12 cellular contexts compared by ENCODE assay signal in genomic region chr19:8515317-8515716, GRCh38. TPM values are rescaled to one million over a fixed set of nuclear protein-coding genes. Genes with fewer than 3 reads are reported as not detected.
DNase-seq lines count a peak whose midpoint lies in the region; ATAC-seq, FAIRE-seq and TF ChIP-seq lines count a peak whose summit lies in the region.
"Had no signal": no experiment of that assay in that cellular context is flagged by ENCODE, and none has a peak within 500 bp of the region (broad histone marks: within the 10 kb centered on the region; RNA-seq: fewer than 3 reads in every experiment).

No MANE protein-coding gene starts in this region.

- in situ Hi-C loops in HepG2 (cut with HindIII; ENCODE audit: extremely low pct_ligation_motif_present, low pct_unique_long_range_greater_than_20kb): no loop called here

- peak overlapping the region in 1 of 3 experiments; percentile 39; a peak in 1 of 6 replicates for H3K4me3 ChIP-seq in HepG2 (replicated peaks in 1 of 3; ENCODE audit: insufficient read depth in 1 of 3, low read depth in 2 of 3, low read length in 3 of 3)
- H3K4me3 ChIP-seq in right lobe of liver: no peak overlapping the region
- H3K4me3 ChIP-seq in lower lobe of right lung: no peak overlapping the region
- H3K4me3 ChIP-seq in upper lobe of left lung: no peak overlapping the region

- POLR2A ChIA-PET in HepG2 (lab: Yijun Ruan, JAX): interaction anchor here (4.0 kb wide), 1 partner anchor 8 kb away, joined by 125 read pairs; no protein-coding TSS in a partner anchor

- DNase-seq in HepG2 (ENCODE audit: low spot score) (no peak), right lobe of liver (no peak), lower lobe of right lung (peak; percentile 74), upper lobe of left lung (peak in 1 of 2 donors; percentile 46), AG20443 (ENCODE audit: low spot score) (no peak), Ammon's horn (ENCODE audit: low spot score) (no peak), NCI-H524 (lab: John Stamatoyannopoulos, UW) (no peak)
- DNase-seq in activated T-cell treated with anti-CD3 and anti-CD28 coated beads, Interleukin-2, amount 50 U/mL, for 1 hour: peak; percentile 52
- DNase-seq: GOT3 had no signal

- no peak for TF ChIP-seq CTCF in HepG2 (CRISPR knock-in tag; IDR thresholded peaks at IDR 0.05)
- TF ChIP-seq CTCF in right lobe of liver (IDR thresholded peaks at IDR 0.05): no peak
- TF ChIP-seq CTCF in lower lobe of right lung (IDR thresholded peaks at IDR 0.05): no peak
- no peak for TF ChIP-seq CTCF in upper lobe of left lung (IDR thresholded peaks at IDR 0.05)

- peak overlapping the region; percentile 99 for H3K4me2 ChIP-seq in HepG2 (ENCODE audit: low read depth, low read length)

- no peaks in the 10 kb centered on the region for H3K36me3 ChIP-seq in HepG2 (replicated peaks in 1 of 2; ENCODE audit: control insufficient read depth in 1 of 2, insufficient read depth in 2 of 2, low read length in 2 of 2)
- H3K36me3 ChIP-seq in right lobe of liver: peaks cover 0 to 7% (median 0%) of the 10 kb centered on the region in 4 donors
- peaks cover 8% of the 10 kb centered on the region for H3K36me3 ChIP-seq in lower lobe of right lung
- H3K36me3 ChIP-seq in upper lobe of left lung: peaks cover 0 to 13% (median 3%) of the 10 kb centered on the region in 4 donors

- no peak for TF ChIP-seq RAD21 in HepG2 (CRISPR knock-in tag; IDR thresholded peaks at IDR 0.05)

- 41% methylated on average over 11 of the region's 11 CpGs for WGBS in HepG2 (ENCODE audit: low lambda C conversion rate)
- 67% methylated on average over 11 of the region's 11 CpGs for WGBS in right lobe of liver (ENCODE audit: insufficient coverage, low coverage, low lambda C conversion rate, missing lambda C conversion rate)
- WGBS in upper lobe of left lung, 2 donors: 79 to 83% methylated on average over 11 of the region's 11 CpGs

- H3K9me3 ChIP-seq in HepG2 (ENCODE audit: low read length) (no peaks in the 10 kb centered on the region), right lobe of liver (no peaks in the 10 kb centered on the region), lower lobe of right lung (no peaks in the 10 kb centered on the region), upper lobe of left lung (no peaks in the 10 kb centered on the region)

- FAIRE-seq in HepG2 (lab: Jason Lieb, UNC): no peak

- CTCF ChIA-PET in HepG2 (lab: Yijun Ruan, JAX; ENCODE audit: low intra/inter-chr PET ratio, low total read pairs): no interaction called here

- TF ChIP-seq POLR2A in HepG2 (IDR thresholded peaks at IDR 0.05; ENCODE audit: insufficient read depth in 1 of 2, low read depth in 2 of 2, low read length in 2 of 2) (no peak), right lobe of liver (IDR thresholded peaks at IDR 0.05) (no peak), upper lobe of left lung (IDR thresholded peaks at IDR 0.05) (peak in 1 of 4 donors; percentile 15)

- H2AFZ ChIP-seq in HepG2 (ENCODE audit: low read length): no peak overlapping the region

- 0 out of 2 replicates have a peak overlapping the region, but pooled peaks have one; percentile 25 for H3K9ac ChIP-seq in HepG2 (ENCODE audit: insufficient read depth, low read depth, low read length)

- ATAC-seq in HepG2: no peak
- ATAC-seq in right lobe of liver: no peak
- ATAC-seq in lower lobe of right lung: peak in 1 of 2 donors; percentile 3
- ATAC-seq in upper lobe of left lung (ENCODE audit: low FRiP score in 2 of 2): no peak
- ATAC-seq: SK-N-SH treated with all-trans-retinoic acid at 6 μM for 48 hours had no signal

- intact Hi-C loops in HepG2 (cut with micrococcal nuclease; ENCODE audit: unreplicated experiment) (no loop called here), right lobe of liver (cut with DNase I) (loop anchor here in 1 of 2 donors (10.0 kb wide), 1 partner anchor 191 kb away; the partner anchor contains the start of genes NDUFA7 and RPS28), lower lobe of right lung (cut with DNase I) (no loop called here)

- peaks cover 42% of the 10 kb centered on the region for H3K4me1 ChIP-seq in HepG2 (ENCODE audit: insufficient read depth, low read length)
- peaks cover 0 to 12% (median 5%) of the 10 kb centered on the region in 4 donors for H3K4me1 ChIP-seq in right lobe of liver
- H3K4me1 ChIP-seq in lower lobe of right lung: peaks cover 30% of the 10 kb centered on the region
- peaks cover 29 to 62% (median 51%) of the 10 kb centered on the region in 4 donors for H3K4me1 ChIP-seq in upper lobe of left lung

- H4K20me1 ChIP-seq in HepG2 (ENCODE audit: insufficient read depth, low read length): no peaks in the 10 kb centered on the region

- no peak overlapping the region for H3K27ac ChIP-seq in HepG2 (ENCODE audit: extremely low read length, insufficient read depth, low read length)
- H3K27ac ChIP-seq in right lobe of liver: no peak overlapping the region
- H3K27ac ChIP-seq in lower lobe of right lung: no peak overlapping the region
- peak overlapping the region in 3 of 4 donors; percentile 94 to 99 (median 99) for H3K27ac ChIP-seq in upper lobe of left lung

- no TSS peak for BruUV-seq in HepG2 (replicated peaks; lab: Mats Ljungman, UMichigan)

- H3K27me3 ChIP-seq in HepG2 (ENCODE audit: control insufficient read depth in 1 of 2, insufficient read depth in 2 of 2, low read length in 2 of 2) (0 out of 5 replicates have a peak, but pooled peaks cover 0 to 2% of the 10 kb centered on the region in 2 experiments), right lobe of liver (no peaks in the 10 kb centered on the region), lower lobe of right lung (ENCODE audit: low read depth) (no peaks in the 10 kb centered on the region), upper lobe of left lung (no peaks in the 10 kb centered on the region)

- no peaks in the 10 kb centered on the region for H3K79me2 ChIP-seq in HepG2 (ENCODE audit: insufficient read depth, low read length)

- no peak for TF ChIP-seq EP300 in HepG2 (IDR thresholded peaks at IDR 0.05; ENCODE audit: low read depth in 2 of 2, low read length in 2 of 2)
- no peak for TF ChIP-seq EP300 in HepG2 (CRISPR knock-in tag; IDR thresholded peaks at IDR 0.05; ENCODE audit: borderline replicate concordance)
- TF ChIP-seq EP300 in upper lobe of left lung (IDR thresholded peaks at IDR 0.05): no peak

TF ChIP-seq in HepG2, 621 proteins besides CTCF, POLR2A, EP300 and RAD21 (continues in another document):
- TF ChIP-seq ZNF615 (CRISPR knock-in tag; IDR thresholded peaks at IDR 0.05; ENCODE audit: borderline replicate concordance): no peak

RNA-seq across cellular contexts. Expression of gene ZNF414, which starts 1.4 kb away (rescaled TPM):
- total RNA-seq in HepG2 (2016; rRNA removed; fragmentation: Illumina TruSeq; extraction: Trizol) (1.4 and 2.5 TPM in 2 replicates), right lobe of liver (10 to 100 TPM in 4 of 6 experiments, 1 to 10 TPM in 2; 9.5 to 17.4 (median 11.9) TPM), lower lobe of right lung (21.6 TPM), upper lobe of left lung (10 to 100 TPM; 10.5 to 39.8 (median 25.4) TPM)
- total RNA-seq in HepG2 (2016; cell fraction: cytosol; rRNA removed; fragmentation: Illumina TruSeq; extraction: Trizol; ENCODE audit: low read depth): 2.2 and 2.4 TPM in 2 replicates
- 2.7 and 2.8 TPM in 2 replicates for total RNA-seq in HepG2 (2016; cell fraction: insoluble cytoplasmic fraction; rRNA removed; fragmentation: Illumina TruSeq; extraction: Trizol)
- total RNA-seq in HepG2 (2016; cell fraction: membrane; rRNA removed; fragmentation: Illumina TruSeq; extraction: Trizol): 2.8 and 5.6 TPM in 2 replicates
- 3.3 and 3.4 TPM in 2 replicates for total RNA-seq in HepG2 (2016; cell fraction: nucleus; rRNA removed; fragmentation: Illumina TruSeq; extraction: Trizol)
- 2.8 and 4.0 TPM in 2 replicates for polyA plus RNA-seq in HepG2 (2011; rRNA removed)
- polyA plus RNA-seq in HepG2 (2011; cell fraction: cytosol; rRNA removed): 1.9 and 2.9 TPM in 2 replicates
- polyA plus RNA-seq in HepG2 (2011; cell fraction: nucleus; rRNA removed): 19.1 and 28.1 TPM in 2 replicates
- polyA plus RNA-seq in HepG2 (2012): 5.5 and 7.5 TPM in 2 replicates
- polyA plus RNA-seq in HepG2 (2016; cell fraction: cytosol; fragmentation: Illumina TruSeq; extraction: Trizol; ENCODE audit: low read depth): 8.4 and 9.5 TPM in 2 replicates
- 10.1 and 10.3 TPM in 2 replicates for polyA plus RNA-seq in HepG2 (2016; cell fraction: insoluble cytoplasmic fraction; fragmentation: Illumina TruSeq; extraction: Trizol; ENCODE audit: low read depth)
- 11.5 and 15.0 TPM in 2 replicates for polyA plus RNA-seq in HepG2 (2016; cell fraction: membrane; fragmentation: Illumina TruSeq; extraction: Trizol; ENCODE audit: low read depth)
- polyA plus RNA-seq in HepG2 (2016; cell fraction: nucleus; fragmentation: Illumina TruSeq; extraction: Trizol; ENCODE audit: insufficient read depth, low read depth): 20.2 and 25.1 TPM in 2 replicates
- polyA minus RNA-seq in HepG2 (2011; rRNA and poly(A)+ RNA removed; ENCODE audit: low replicate concordance): 2.0 and 7.2 TPM in 2 replicates
- polyA minus RNA-seq in HepG2 (2011; cell fraction: cytosol; rRNA and poly(A)+ RNA removed): 3.4 and 7.1 TPM in 2 replicates
- 2.6 and 4.6 TPM in 2 replicates for polyA minus RNA-seq in HepG2 (2011; cell fraction: nucleus; rRNA and poly(A)+ RNA removed)

RNA-seq across cellular contexts. Expression of gene PRAM1, which starts 12.9 kb away (rescaled TPM):
- not detected in 2 replicates for total RNA-seq in HepG2 (2016; rRNA removed; fragmentation: Illumina TruSeq; extraction: Trizol)
- not detected in 2 replicates for total RNA-seq in HepG2 (2016; cell fraction: cytosol; rRNA removed; fragmentation: Illumina TruSeq; extraction: Trizol; ENCODE audit: low read depth)
- total RNA-seq in HepG2 (2016; cell fraction: insoluble cytoplasmic fraction; rRNA removed; fragmentation: Illumina TruSeq; extraction: Trizol): not detected in 2 replicates
- not detected in 2 replicates for total RNA-seq in HepG2 (2016; cell fraction: membrane; rRNA removed; fragmentation: Illumina TruSeq; extraction: Trizol)
- total RNA-seq in HepG2 (2016; cell fraction: nucleus; rRNA removed; fragmentation: Illumina TruSeq; extraction: Trizol): not detected in 2 replicates
- polyA plus RNA-seq in HepG2 (2011; rRNA removed): 0.03 TPM in 1 of 2 replicates, not detected in the other
- 0.03 TPM in 1 of 2 replicates, not detected in the other for polyA plus RNA-seq in HepG2 (2011; cell fraction: cytosol; rRNA removed)
- polyA plus RNA-seq in HepG2 (2011; cell fraction: nucleus; rRNA removed): 0.33 and 0.35 TPM in 2 replicates
- polyA plus RNA-seq in HepG2 (2012): 0.15 TPM in 1 of 2 replicates, not detected in the other
- not detected in 2 replicates for polyA plus RNA-seq in HepG2 (2016; cell fraction: cytosol; fragmentation: Illumina TruSeq; extraction: Trizol; ENCODE audit: low read depth)
- not detected in 2 replicates for polyA plus RNA-seq in HepG2 (2016; cell fraction: insoluble cytoplasmic fraction; fragmentation: Illumina TruSeq; extraction: Trizol; ENCODE audit: low read depth)
- not detected in 2 replicates for polyA plus RNA-seq in HepG2 (2016; cell fraction: membrane; fragmentation: Illumina TruSeq; extraction: Trizol; ENCODE audit: low read depth)
- not detected in 2 replicates for polyA plus RNA-seq in HepG2 (2016; cell fraction: nucleus; fragmentation: Illumina TruSeq; extraction: Trizol; ENCODE audit: insufficient read depth, low read depth)
- not detected in 2 replicates for polyA minus RNA-seq in HepG2 (2011; rRNA and poly(A)+ RNA removed; ENCODE audit: low replicate concordance)
- not detected in 2 replicates for polyA minus RNA-seq in HepG2 (2011; cell fraction: cytosol; rRNA and poly(A)+ RNA removed)
- polyA minus RNA-seq in HepG2 (2011; cell fraction: nucleus; rRNA and poly(A)+ RNA removed): not detected in 2 replicates
- total RNA-seq in right lobe of liver: 1 to 10 TPM in 5 of 6 experiments, under 1 TPM in 1; 0.74 to 3.3 (median 1.5) TPM
- 52.2 TPM for total RNA-seq in lower lobe of right lung
- total RNA-seq in upper lobe of left lung: 10 to 100 TPM in 4 of 6 donors, 1 to 10 TPM in 2; 8.7 to 66.0 (median 36.4) TPM
- total RNA-seq: MCF 10A had no signal
- polyA plus RNA-seq: AG04450 had no signal

Comparison
In these comparisons a context has a peak if more than half of its experiments do, and no peak if none do; other contexts are left out.
1. DNase-seq: peak in activated T-cell treated with anti-CD3 and anti-CD28 coated beads, Interleukin-2, amount 50 U/mL, for 1 hour (single experiment) and lower lobe of right lung (single experiment); none in HepG2 (single experiment), right lobe of liver (0 of 3), AG20443 (single experiment), Ammon's horn (single experiment) and NCI-H524 (0 of 2).
2. H3K27ac ChIP-seq: peak in upper lobe of left lung (3 of 4); none in HepG2 (single experiment), right lobe of liver (0 of 3) and lower lobe of right lung (single experiment).